8 cellular contexts compared by ENCODE assay signal in the genomic region with DNA sequence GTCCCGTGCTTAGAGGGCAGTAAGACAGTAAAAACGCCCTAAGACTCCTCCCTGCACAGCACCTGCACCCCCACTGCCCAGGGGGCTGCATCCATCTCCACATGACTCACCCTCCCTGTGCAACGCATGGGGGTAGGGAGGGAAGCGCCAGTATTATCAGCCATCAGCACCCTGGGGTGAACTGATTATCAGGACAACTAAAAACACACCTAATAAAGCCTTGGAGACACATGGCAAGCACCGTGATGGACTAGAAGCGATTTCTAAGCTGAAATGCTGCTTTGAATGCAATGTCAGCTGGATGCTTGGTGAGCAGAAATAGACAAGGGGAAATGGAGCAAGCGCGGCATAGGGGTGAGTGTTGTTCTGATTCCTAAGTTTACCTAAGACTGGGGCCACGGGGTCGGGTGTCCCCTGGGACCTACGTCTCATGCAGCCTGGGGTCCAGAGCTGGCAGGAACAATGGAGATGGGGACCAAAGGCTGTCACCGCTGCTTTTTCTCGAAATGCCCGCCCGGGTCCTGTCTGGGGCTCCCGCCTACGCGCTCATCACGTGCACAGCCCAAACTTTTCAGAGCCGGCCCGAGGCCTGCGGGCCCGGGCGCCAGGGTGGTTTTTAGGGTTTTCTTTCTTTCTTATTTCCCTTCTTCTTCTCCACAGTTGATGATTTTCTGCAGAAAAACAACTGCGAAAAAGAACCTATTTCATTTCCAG. TPM values are rescaled to one million over a fixed set of nuclear protein-coding genes. Genes with fewer than 3 reads are reported as not detected.
A peak's percentile ranks its signal among the peaks of the same experiment; 100 is the strongest.
DNase-seq lines count a peak whose midpoint lies in the region; ATAC-seq and TF ChIP-seq lines count a peak whose summit lies in the region.

No MANE protein-coding gene starts in this region.

- no peaks in the 10 kb centered on the region for H3K9me3 Mint-ChIP-seq in Caco-2 (ENCODE audit: unreplicated experiment)
- peaks cover 2% of the 10 kb centered on the region for H3K9me3 Mint-ChIP-seq in natural killer cell treated with Interleukin-12 subunit alpha and Interleukin-12 subunit beta and Interleukin-15 and Interleukin-18, amount 100 ng/mL, for 72 hours

- peak overlapping the region; percentile 94 for H3K4me3 Mint-ChIP-seq in Caco-2 (ENCODE audit: unreplicated experiment)
- H3K4me3 Mint-ChIP-seq in natural killer cell treated with Interleukin-12 subunit alpha and Interleukin-12 subunit beta and Interleukin-15 and Interleukin-18, amount 100 ng/mL, for 72 hours: peak overlapping the region; percentile 91

- H3K9me3 ChIP-seq in Caco-2: no peaks in the 10 kb centered on the region

- POLR2A ChIA-PET in Caco-2 (lab: Charles Lee): interaction anchor here (0.7 to 1.4 kb wide), 2 partner anchors 72 to 143 kb away, joined by 4 read pairs; no protein-coding TSS in a partner anchor

- peak overlapping the region; percentile 97 for H3K27ac Mint-ChIP-seq in Caco-2 (ENCODE audit: unreplicated experiment)
- peak overlapping the region; percentile 83 to 97 for H3K27ac Mint-ChIP-seq in natural killer cell treated with Interleukin-12 subunit alpha and Interleukin-12 subunit beta and Interleukin-15 and Interleukin-18, amount 100 ng/mL, for 72 hours

- H3K36me3 Mint-ChIP-seq in Caco-2 (ENCODE audit: insufficient read depth, unreplicated experiment): peaks cover 27% of the 10 kb centered on the region
- peaks cover 22% of the 10 kb centered on the region for H3K36me3 Mint-ChIP-seq in natural killer cell treated with Interleukin-12 subunit alpha and Interleukin-12 subunit beta and Interleukin-15 and Interleukin-18, amount 100 ng/mL, for 72 hours

- intact Hi-C loops in Caco-2 (cut with micrococcal nuclease; ENCODE audit: unreplicated experiment): loop anchor here (2.0 to 5.0 kb wide), 5 partner anchors 72 to 219 kb away; no protein-coding TSS in a partner anchor

- H3K4me1 Mint-ChIP-seq in Caco-2 (ENCODE audit: low read depth, unreplicated experiment): peaks cover 21% of the 10 kb centered on the region
- peaks cover 51 to 54% of the 10 kb centered on the region in 2 donors for H3K4me1 Mint-ChIP-seq in natural killer cell treated with Interleukin-12 subunit alpha and Interleukin-12 subunit beta and Interleukin-15 and Interleukin-18, amount 100 ng/mL, for 72 hours (ENCODE audit: low read depth in 2 of 2)

- peak overlapping the region; percentile 48 for H3K4me3 ChIP-seq in Caco-2 (ENCODE audit: low read depth, low read length)

- TSS peak; percentile 92 for BruUV-seq in Caco-2 (replicated peaks; lab: Mats Ljungman, UMichigan)

- no peaks in the 10 kb centered on the region for H3K36me3 ChIP-seq in Caco-2 (ENCODE audit: control insufficient read depth, insufficient read depth, low read length)

- no peak for TF ChIP-seq POLR2A in erythroblast (IDR thresholded peaks at IDR 0.05; ENCODE audit: low read length)

- peak in 1 of 2 experiments; percentile 47 for DNase-seq in Caco-2
- peak; percentile 86 to 87 for DNase-seq in erythroblast (lab: John Stamatoyannopoulos, UW)
- no peak for DNase-seq in natural killer cell treated with Interleukin-12 subunit alpha and Interleukin-12 subunit beta and Interleukin-15 and Interleukin-18, amount 100 ng/mL, for 72 hours (ENCODE audit: low spot score)
- no peak for DNase-seq in NCI-H1694 (lab: John Stamatoyannopoulos, UW)
- DNase-seq in CD1c-positive myeloid dendritic cell (ENCODE audit: extremely low spot score): no peak

- peak; percentile 31 for ATAC-seq in GM19395 (IDR thresholded peaks at IDR 0.05; ENCODE audit: unreplicated experiment)
- ATAC-seq in HG03354 (IDR thresholded peaks at IDR 0.05; ENCODE audit: poor library complexity, severe bottlenecking, unreplicated experiment): peak; percentile 36
- ATAC-seq in natural killer cell treated with Interleukin-12 subunit alpha and Interleukin-12 subunit beta and Interleukin-15 and Interleukin-18, amount 100 ng/mL, for 72 hours: peak; percentile 28 to 58

- H3K27me3 Mint-ChIP-seq in Caco-2 (ENCODE audit: insufficient read depth, unreplicated experiment): no peaks in the 10 kb centered on the region
- no peaks in the 10 kb centered on the region for H3K27me3 Mint-ChIP-seq in natural killer cell treated with Interleukin-12 subunit alpha and Interleukin-12 subunit beta and Interleukin-15 and Interleukin-18, amount 100 ng/mL, for 72 hours

- CTCF ChIA-PET in Caco-2 (lab: Charles Lee): interaction anchor here (0.6 to 1.8 kb wide), 11 partner anchors 19 to 625 kb away, joined by 3 to 12 read pairs (median 4); no protein-coding TSS in a partner anchor

- H3K27ac ChIP-seq in VCaP: peak overlapping the region; percentile 71

- no peak for TF ChIP-seq CTCF in Caco-2 (IDR thresholded peaks at IDR 0.05; ENCODE audit: insufficient read depth in 1 of 2, low read depth in 1 of 2, low read length in 1 of 2, severe bottlenecking in 1 of 2, unreplicated experiment in 1 of 2)
- no peak for TF ChIP-seq CTCF in VCaP (conservative IDR thresholded peaks at IDR 0.05)

- H3K27me3 ChIP-seq in Caco-2 (replicated peaks; ENCODE audit: control insufficient read depth, insufficient read depth, low read length): no peaks in the 10 kb centered on the region

- peaks cover 29% of the 10 kb centered on the region for H3K4me1 ChIP-seq in Caco-2

RNA-seq across cellular contexts. Expression of gene TNFAIP3, which starts 0.7 kb away (rescaled TPM):
- total RNA-seq in Caco-2 (2022): 45.7 and 50.4 TPM in 2 replicates
- 100 to 1,000 TPM; 121 to 244 TPM for total RNA-seq in natural killer cell treated with Interleukin-12 subunit alpha and Interleukin-12 subunit beta and Interleukin-15 and Interleukin-18, amount 100 ng/mL, for 72 hours

Comparison
In these comparisons a context has a peak if more than half of its experiments do, and no peak if none do; other contexts are left out.
1. DNase-seq: peak in erythroblast (2 of 2); none in natural killer cell treated with Interleukin-12 subunit alpha and Interleukin-12 subunit beta and Interleukin-15 and Interleukin-18, amount 100 ng/mL, for 72 hours (single experiment), NCI-H1694 (single experiment) and CD1c-positive myeloid dendritic cell (single experiment).
2. Peak in every context shown above with its lines, with median percentiles within 50 percentile points of each other: ATAC-seq.